Comparison of ENCODE assay signal across 8 cellular contexts in the genomic region with DNA sequence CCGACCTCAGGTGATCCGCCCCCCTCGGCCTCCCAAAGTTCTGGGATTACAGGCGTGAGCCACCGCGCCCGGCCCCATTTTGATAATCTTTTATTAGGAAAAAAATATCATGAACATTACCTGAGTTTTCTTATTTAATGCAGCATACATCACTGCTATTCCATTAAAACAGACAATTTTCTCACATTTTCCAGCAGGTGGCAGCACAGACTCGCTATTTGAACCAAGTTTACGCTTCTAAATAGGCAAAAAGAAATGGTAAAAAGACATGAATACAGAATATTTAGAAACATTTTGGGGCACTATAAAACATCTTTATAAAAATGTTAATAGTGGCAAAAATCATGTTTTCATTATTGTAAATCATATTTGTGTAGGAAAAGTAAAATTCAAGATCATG.
DNase-seq lines count a peak whose midpoint lies in the region; ATAC-seq and TF ChIP-seq lines count a peak whose summit lies in the region.

No MANE protein-coding gene starts in this region.

- no peak overlapping the region for H3K4me3 Mint-ChIP-seq in activated naive CD8-positive, alpha-beta T cell treated with anti-CD3 and anti-CD28 coated beads, Interleukin-2, amount 50 U/mL, for 24 hours

- no peaks in the 10 kb centered on the region for H3K27me3 Mint-ChIP-seq in activated naive CD8-positive, alpha-beta T cell treated with anti-CD3 and anti-CD28 coated beads, Interleukin-2, amount 50 U/mL, for 24 hours

- DNase-seq in heart right ventricle (no peak), left ventricle myocardium superior (no peak), NCI-H226 (peak; percentile 19), iPS DF 6.9 (ENCODE audit: low read depth, low spot score) (peak; percentile 27), NCI-H774 (lab: John Stamatoyannopoulos, UW) (no peak)
- peak; percentile 29 for DNase-seq in activated naive CD8-positive, alpha-beta T cell treated with anti-CD3 and anti-CD28 coated beads, Interleukin-2, amount 50 U/mL, for 24 hours
- peak; percentile 3 to 18 for DNase-seq in stimulated activated CD4-positive, alpha-beta T cell treated with anti-CD3 and anti-CD28 coated beads, Interleukin-4, amount 100 ng/mL, for 48 hours (ENCODE audit: low read depth in 2 of 2)

- no peaks in the 10 kb centered on the region for H3K9me3 ChIP-seq in heart right ventricle
- no peaks in the 10 kb centered on the region for H3K9me3 ChIP-seq in iPS DF 6.9 (ENCODE audit: control insufficient read depth, insufficient read depth, low read length)

- no peak overlapping the region for H3K4me3 ChIP-seq in heart right ventricle
- H3K4me3 ChIP-seq in iPS DF 6.9 (ENCODE audit: low read length): no peak overlapping the region

- H3K27ac Mint-ChIP-seq in activated naive CD8-positive, alpha-beta T cell treated with anti-CD3 and anti-CD28 coated beads, Interleukin-2, amount 50 U/mL, for 24 hours: no peak overlapping the region

- no peaks in the 10 kb centered on the region for H3K4me1 ChIP-seq in heart right ventricle
- no peaks in the 10 kb centered on the region for H3K4me1 ChIP-seq in iPS DF 6.9 (ENCODE audit: control insufficient read depth, insufficient read depth, low read length)

- H3K27me3 ChIP-seq in heart right ventricle: no peaks in the 10 kb centered on the region
- no peaks in the 10 kb centered on the region for H3K27me3 ChIP-seq in iPS DF 6.9 (ENCODE audit: control insufficient read depth, insufficient read depth, low read length)

- no peak overlapping the region for H3K27ac ChIP-seq in heart right ventricle
- no peak overlapping the region for H3K27ac ChIP-seq in iPS DF 6.9 (ENCODE audit: low read length)

- H3K9me3 Mint-ChIP-seq in activated naive CD8-positive, alpha-beta T cell treated with anti-CD3 and anti-CD28 coated beads, Interleukin-2, amount 50 U/mL, for 24 hours: no peaks in the 10 kb centered on the region

- no peaks in the 10 kb centered on the region for H3K36me3 Mint-ChIP-seq in activated naive CD8-positive, alpha-beta T cell treated with anti-CD3 and anti-CD28 coated beads, Interleukin-2, amount 50 U/mL, for 24 hours (ENCODE audit: low read depth)

- TF ChIP-seq CTCF in heart right ventricle (IDR thresholded peaks at IDR 0.05): peak; percentile 28 to 68 (median 63)

- no peak for ATAC-seq in heart right ventricle
- no peak for ATAC-seq in left ventricle myocardium superior
- ATAC-seq in HG02623 (IDR thresholded peaks at IDR 0.05; ENCODE audit: unreplicated experiment): peak; percentile 73
- no peak for ATAC-seq in activated naive CD8-positive, alpha-beta T cell treated with anti-CD3 and anti-CD28 coated beads, Interleukin-2, amount 50 U/mL, for 24 hours

- intact Hi-C loops in heart right ventricle (cut with DNase I): loop anchor here in 7 of 10 donors (5.0 to 10.0 kb wide), 3 partner anchors 909 to 929 kb away; no protein-coding TSS in a partner anchor
- intact Hi-C loops in left ventricle myocardium superior (cut with micrococcal nuclease): loop anchor here (10.0 kb wide), 1 partner anchor 919 kb away; no protein-coding TSS in a partner anchor

- H3K36me3 ChIP-seq in heart right ventricle (no peaks in the 10 kb centered on the region), iPS DF 6.9 (ENCODE audit: control insufficient read depth, insufficient read depth, low read length) (no peaks in the 10 kb centered on the region)

- 7 to 19% methylated on average over 9 of the region's 9 CpGs for WGBS in heart right ventricle, 2 donors
- no CpG with 5 or more reads among the region's 9 CpGs for WGBS in iPS DF 6.9 (ENCODE audit: insufficient coverage, insufficient read length)

- H3K4me1 Mint-ChIP-seq in activated naive CD8-positive, alpha-beta T cell treated with anti-CD3 and anti-CD28 coated beads, Interleukin-2, amount 50 U/mL, for 24 hours: no peaks in the 10 kb centered on the region

Comparison
In these comparisons a context has a peak if more than half of its experiments do, and no peak if none do; other contexts are left out.
1. DNase-seq: peak in NCI-H226 (single experiment), activated naive CD8-positive, alpha-beta T cell treated with anti-CD3 and anti-CD28 coated beads, Interleukin-2, amount 50 U/mL, for 24 hours (single experiment), iPS DF 6.9 (single experiment) and stimulated activated CD4-positive, alpha-beta T cell treated with anti-CD3 and anti-CD28 coated beads, Interleukin-4, amount 100 ng/mL, for 48 hours (2 of 2); none in heart right ventricle (0 of 2), left ventricle myocardium superior (single experiment) and NCI-H774 (single experiment).